1 cellular context compared by ENCODE assay signal in the genomic region with DNA sequence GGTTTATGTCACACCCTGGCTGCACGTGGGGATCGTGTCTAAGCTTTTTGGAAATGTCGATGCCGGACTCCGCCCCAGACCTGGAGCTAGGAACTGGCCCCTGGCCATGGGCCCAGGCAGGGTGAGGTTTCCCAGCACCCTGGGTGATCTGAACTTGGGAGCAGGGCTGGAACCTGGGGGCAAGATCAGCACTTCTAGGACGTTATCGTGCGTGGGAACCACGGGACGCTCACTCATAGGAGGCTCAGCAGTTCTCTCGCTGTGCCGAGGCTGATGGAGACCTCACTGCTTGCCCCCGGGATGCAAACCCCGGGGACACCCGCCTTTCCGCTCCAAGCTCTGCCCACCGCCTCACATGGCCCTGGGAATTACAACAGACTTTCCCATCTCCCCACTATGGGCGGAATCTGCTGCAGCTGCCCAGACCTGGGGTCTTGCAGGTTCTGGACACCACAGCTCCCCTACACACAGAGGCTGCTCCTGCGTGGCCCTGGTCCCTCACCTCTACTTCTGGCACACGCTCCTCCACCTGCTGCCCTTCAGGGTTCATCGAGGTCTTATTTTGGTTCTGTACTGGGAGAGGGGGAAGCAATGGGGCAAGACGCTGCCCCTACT.
TF ChIP-seq lines count a peak whose summit lies in the region.

No MANE protein-coding gene starts in this region.

TF ChIP-seq in HepG2, 621 proteins besides CTCF, POLR2A, EP300 and RAD21:
- TF ChIP-seq ZNF260 (CRISPR knock-in tag; IDR thresholded peaks at IDR 0.05; ENCODE audit: borderline replicate concordance, low read depth), result no peak
- TF ChIP-seq AGO2 (optimal IDR thresholded peaks at IDR 0.05; ENCODE audit: low read depth, low read length), result peak; percentile 12
- TF ChIP-seq BRD4 (CRISPR knock-in tag; IDR thresholded peaks at IDR 0.05), result no peak
- TF ChIP-seq, protein P1, sequence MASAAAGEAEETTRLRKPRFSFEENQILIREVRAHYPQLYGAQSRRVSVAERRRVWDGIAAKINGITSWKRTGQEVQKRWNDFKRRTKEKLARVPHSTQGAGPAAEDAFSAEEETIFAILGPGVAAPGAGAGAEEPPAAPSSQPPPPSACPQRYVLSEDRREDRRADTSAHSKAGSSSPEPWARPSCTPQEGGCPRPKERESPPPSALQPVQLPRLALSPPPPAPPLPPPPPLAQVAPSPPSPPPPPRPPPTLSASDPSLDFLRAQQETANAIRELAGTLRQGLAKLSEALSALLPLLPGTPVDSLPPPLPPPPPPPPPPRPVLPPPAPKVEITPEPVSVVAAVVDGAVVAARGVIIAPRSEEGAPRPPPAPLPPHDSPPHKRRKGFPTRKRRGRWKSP (CRISPR knock-in tag; IDR thresholded peaks at IDR 0.05), result no peak
